10 cellular contexts compared by ENCODE assay signal in the genomic region with DNA sequence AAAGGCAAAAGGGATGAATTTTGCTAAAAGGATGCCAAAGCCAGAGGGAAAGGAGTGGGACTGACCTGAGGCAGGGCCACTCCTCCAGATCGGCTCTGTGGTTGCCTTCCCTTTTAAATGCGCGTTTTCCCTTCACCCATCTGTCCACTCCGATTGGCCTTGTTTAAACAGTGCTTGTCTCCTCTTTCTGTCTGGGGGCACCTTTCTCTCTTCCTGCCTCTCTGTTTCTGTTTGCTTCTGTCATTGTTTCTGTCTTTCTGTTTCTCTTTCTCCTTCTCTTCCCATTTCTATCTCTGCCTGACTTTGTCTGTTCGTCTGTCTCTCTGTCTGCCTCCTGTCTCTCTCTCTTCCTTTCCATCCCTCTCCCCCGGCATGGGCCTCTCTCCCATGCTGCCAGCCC.
A peak's percentile ranks its signal among the peaks of the same experiment; 100 is the strongest.
DNase-seq lines count a peak whose midpoint lies in the region; ATAC-seq lines count a peak whose summit lies in the region.
"Had no signal": no experiment of that assay in that cellular context is flagged by ENCODE, and none has a peak within 500 bp of the region (broad histone marks: within the 10 kb centered on the region; RNA-seq: fewer than 3 reads in every experiment).

No MANE protein-coding gene starts in this region.

- H3K4me1 Mint-ChIP-seq in memory B cell, result peaks cover 12% of the 10 kb centered on the region

- peaks cover 20% of the 10 kb centered on the region for H3K27me3 Mint-ChIP-seq in memory B cell

- H3K4me3 Mint-ChIP-seq in memory B cell, result peak overlapping the region; percentile 43

- DNase-seq in NCI-H510A treated with DMSO at 0.1 percent for 48 hours (lab: John Stamatoyannopoulos, UW) (peak; percentile 12), NCI-H510A (lab: John Stamatoyannopoulos, UW) (no peak), NCI-H748 (lab: John Stamatoyannopoulos, UW; ENCODE audit: unreplicated experiment) (peak; percentile 70), memory B cell (ENCODE audit: low spot score in 2 of 2) (no peak), DMS79 (lab: John Stamatoyannopoulos, UW) (no peak)
- DNase-seq: activated effector memory CD4-positive, alpha-beta T cell treated with anti-CD3 and anti-CD28 coated beads, Interleukin-2, amount 50 U/mL, for 16 hours; NCI-H1694 had no signal

- no peaks in the 10 kb centered on the region for H3K36me3 Mint-ChIP-seq in memory B cell

- H3K27ac Mint-ChIP-seq in memory B cell, result no peak overlapping the region

- peak; percentile 66 for ATAC-seq in GM21717 (IDR thresholded peaks at IDR 0.05; ENCODE audit: unreplicated experiment)
- ATAC-seq in memory B cell (ENCODE audit: low read depth), result no peak
- no peak for ATAC-seq in GM21367 (IDR thresholded peaks at IDR 0.05; ENCODE audit: unreplicated experiment)
- no peak for ATAC-seq in GM19455 (IDR thresholded peaks at IDR 0.05; ENCODE audit: unreplicated experiment)

- H3K9me3 Mint-ChIP-seq in memory B cell, result no peaks in the 10 kb centered on the region

Comparison
In these comparisons a context has a peak if more than half of its experiments do, and no peak if none do; other contexts are left out.
1. DNase-seq: peak in NCI-H510A treated with DMSO at 0.1 percent for 48 hours (single experiment) and NCI-H748 (single experiment); none in NCI-H510A (single experiment), memory B cell (0 of 2) and DMS79 (single experiment).